Comparison of ENCODE assay signal across 23 cellular contexts in genomic region chr9:20379804-20380225, GRCh38.
A peak's percentile ranks its signal among the peaks of the same experiment; 100 is the strongest.
DNase-seq lines count a peak whose midpoint lies in the region; TF ChIP-seq lines count a peak whose summit lies in the region.
"Had no signal": no experiment of that assay in that cellular context is flagged by ENCODE, and none has a peak within 500 bp of the region (broad histone marks: within the 10 kb centered on the region; RNA-seq: fewer than 3 reads in every experiment).

No MANE protein-coding gene starts in this region.

- CTCF ChIA-PET in activated naive CD4-positive, alpha-beta T cell treated with anti-CD3 and anti-CD28 coated beads for 36 hours (lab: Charles Lee) = interaction anchor here (0.6 kb wide), 1 partner anchor 210 kb away, joined by 5 read pairs; no protein-coding TSS in a partner anchor
- CTCF ChIA-PET in HEK293T (lab: Yijun Ruan, JAX) = interaction anchor here (0.6 kb wide), 1 partner anchor 145 kb away, joined by 4 read pairs; no protein-coding TSS in a partner anchor

- TF ChIP-seq CTCF in nephron progenitor cell (IDR thresholded peaks at IDR 0.05) = no peak

- peak overlapping the region; percentile 42 for H3K27ac Mint-ChIP-seq in activated naive CD4-positive, alpha-beta T cell treated with anti-CD3 and anti-CD28 coated beads, Interleukin-2, amount 50 U/mL, for 24 hours
- no peak overlapping the region for H3K27ac Mint-ChIP-seq in activated naive CD4-positive, alpha-beta T cell treated with anti-CD3 and anti-CD28 coated beads for 36 hours
- H3K27ac Mint-ChIP-seq in nephron progenitor cell = peak overlapping the region; percentile 79
- H3K27ac Mint-ChIP-seq: activated CD8-positive, alpha-beta T cell treated with anti-CD3 and anti-CD28 coated beads for 36 hours; mesothelial cell of epicardium had no signal

- no peak for TF ChIP-seq POLR2A in erythroblast (IDR thresholded peaks at IDR 0.05; ENCODE audit: low read length)

- peaks cover 82% of the 10 kb centered on the region for H3K4me1 Mint-ChIP-seq in activated naive CD4-positive, alpha-beta T cell treated with anti-CD3 and anti-CD28 coated beads, Interleukin-2, amount 50 U/mL, for 24 hours
- peaks cover 62% of the 10 kb centered on the region for H3K4me1 Mint-ChIP-seq in activated naive CD4-positive, alpha-beta T cell treated with anti-CD3 and anti-CD28 coated beads for 36 hours (ENCODE audit: low read depth)
- peaks cover 87% of the 10 kb centered on the region for H3K4me1 Mint-ChIP-seq in nephron progenitor cell

- no peaks in the 10 kb centered on the region for H3K27me3 Mint-ChIP-seq in activated naive CD4-positive, alpha-beta T cell treated with anti-CD3 and anti-CD28 coated beads, Interleukin-2, amount 50 U/mL, for 24 hours
- H3K27me3 Mint-ChIP-seq in activated naive CD4-positive, alpha-beta T cell treated with anti-CD3 and anti-CD28 coated beads for 36 hours (ENCODE audit: low read depth) = no peaks in the 10 kb centered on the region
- H3K27me3 Mint-ChIP-seq in nephron progenitor cell (ENCODE audit: low read depth, poor library complexity) = no peaks in the 10 kb centered on the region
- H3K27me3 Mint-ChIP-seq: activated CD8-positive, alpha-beta T cell treated with anti-CD3 and anti-CD28 coated beads for 36 hours; activated naive CD4-positive, alpha-beta T cell treated with anti-CD3 and anti-CD28 coated beads, Interleukin-2, amount 10 ng/mL, durations not matched to agents 7 days and 5 days had no signal

- intact Hi-C loops in activated naive CD4-positive, alpha-beta T cell treated with anti-CD3 and anti-CD28 coated beads for 36 hours (cut with micrococcal nuclease) = loop anchor here (5.0 kb wide), 2 partner anchors 177 to 242 kb away; partner anchors contain the start of gene MLLT3

- H3K36me3 Mint-ChIP-seq in activated naive CD4-positive, alpha-beta T cell treated with anti-CD3 and anti-CD28 coated beads, Interleukin-2, amount 50 U/mL, for 24 hours = peaks cover 4% of the 10 kb centered on the region
- H3K36me3 Mint-ChIP-seq in activated naive CD4-positive, alpha-beta T cell treated with anti-CD3 and anti-CD28 coated beads for 36 hours (ENCODE audit: low read depth) = no peaks in the 10 kb centered on the region
- H3K36me3 Mint-ChIP-seq in nephron progenitor cell (ENCODE audit: low read depth) = peaks cover 16% of the 10 kb centered on the region
- H3K36me3 Mint-ChIP-seq: mesothelial cell of epicardium had no signal

- no peak for DNase-seq in activated naive CD4-positive, alpha-beta T cell treated with anti-CD3 and anti-CD28 coated beads for 36 hours
- DNase-seq in HEK293T (ENCODE audit: extremely low spot score) (no peak), erythroblast (lab: John Stamatoyannopoulos, UW) (peak; percentile 31 to 59), nephron progenitor cell (no peak), NCI-H774 (lab: John Stamatoyannopoulos, UW) (no peak), germinal center (ENCODE audit: low spot score) (no peak), UCSD-AML1 (lab: John Stamatoyannopoulos, UW; ENCODE audit: unreplicated experiment) (no peak)
- DNase-seq: 8988T; activated CD8-positive, alpha-beta memory T cell treated with anti-CD3 and anti-CD28 coated beads, Interleukin-2, amount 50 U/mL, for 48 hours; activated CD8-positive, alpha-beta T cell treated with anti-CD3 and anti-CD28 coated beads for 36 hours; activated naive CD4-positive, alpha-beta T cell treated with anti-CD3 and anti-CD28 coated beads, Interleukin-2, amount 10 ng/mL, durations not matched to agents 7 days and 5 days; amygdala; NCI-H1092; NCI-H1694 treated with DMSO at 0.1 percent for 48 hours; NCI-H2171; NCI-H510A; pancreas; PC-9; stimulated activated CD4-positive, alpha-beta T cell treated with anti-CD3 and anti-CD28 coated beads, Interleukin-2, amount 100 ng/mL, for 24 hours; stimulated activated naive CD8-positive, alpha-beta T cell treated with anti-CD3 and anti-CD28 coated beads, Interleukin-15, Interleukin-2, amounts not matched to agents 100 U/mL and 50 U/mL, for 24 hours; T-helper 2 cell had no signal

- POLR2A ChIA-PET in HEK293T (lab: Yijun Ruan, JAX) = no interaction called here

- H3K9me3 Mint-ChIP-seq in activated naive CD4-positive, alpha-beta T cell treated with anti-CD3 and anti-CD28 coated beads, Interleukin-2, amount 50 U/mL, for 24 hours = no peaks in the 10 kb centered on the region
- H3K9me3 Mint-ChIP-seq in activated naive CD4-positive, alpha-beta T cell treated with anti-CD3 and anti-CD28 coated beads for 36 hours = no peaks in the 10 kb centered on the region
- H3K9me3 Mint-ChIP-seq in nephron progenitor cell = no peaks in the 10 kb centered on the region
- H3K9me3 Mint-ChIP-seq: activated CD8-positive, alpha-beta T cell treated with anti-CD3 and anti-CD28 coated beads for 36 hours; activated naive CD4-positive, alpha-beta T cell treated with anti-CD3 and anti-CD28 coated beads, Interleukin-2, amount 10 ng/mL, durations not matched to agents 7 days and 5 days; mesothelial cell of epicardium had no signal

- H3K4me3 Mint-ChIP-seq in activated naive CD4-positive, alpha-beta T cell treated with anti-CD3 and anti-CD28 coated beads, Interleukin-2, amount 50 U/mL, for 24 hours = no peak overlapping the region
- H3K4me3 Mint-ChIP-seq in activated naive CD4-positive, alpha-beta T cell treated with anti-CD3 and anti-CD28 coated beads for 36 hours = no peak overlapping the region
- H3K4me3 Mint-ChIP-seq in nephron progenitor cell = peak overlapping the region; percentile 51
- H3K4me3 Mint-ChIP-seq: activated CD8-positive, alpha-beta T cell treated with anti-CD3 and anti-CD28 coated beads for 36 hours; activated naive CD4-positive, alpha-beta T cell treated with anti-CD3 and anti-CD28 coated beads, Interleukin-2, amount 10 ng/mL, durations not matched to agents 7 days and 5 days; mesothelial cell of epicardium had no signal

TF ChIP-seq in HEK293T, 16 proteins besides CTCF, POLR2A, EP300 and RAD21:
- 0 out of 2 replicates have a peak, but pooled peaks have one; percentile 20 for TF ChIP-seq CTBP1 (IDR thresholded peaks at IDR 0.05; ENCODE audit: borderline replicate concordance)
- no peak for TF ChIP-seq TARDBP (IDR thresholded peaks at IDR 0.05)
- TF ChIP-seq, protein P1, sequence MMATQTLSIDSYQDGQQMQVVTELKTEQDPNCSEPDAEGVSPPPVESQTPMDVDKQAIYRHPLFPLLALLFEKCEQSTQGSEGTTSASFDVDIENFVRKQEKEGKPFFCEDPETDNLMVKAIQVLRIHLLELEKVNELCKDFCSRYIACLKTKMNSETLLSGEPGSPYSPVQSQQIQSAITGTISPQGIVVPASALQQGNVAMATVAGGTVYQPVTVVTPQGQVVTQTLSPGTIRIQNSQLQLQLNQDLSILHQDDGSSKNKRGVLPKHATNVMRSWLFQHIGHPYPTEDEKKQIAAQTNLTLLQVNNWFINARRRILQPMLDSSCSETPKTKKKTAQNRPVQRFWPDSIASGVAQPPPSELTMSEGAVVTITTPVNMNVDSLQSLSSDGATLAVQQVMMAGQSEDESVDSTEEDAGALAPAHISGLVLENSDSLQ (IDR thresholded peaks at IDR 0.05) = peak; percentile 87

Comparison
In these comparisons a context has a peak if more than half of its experiments do, and no peak if none do; other contexts are left out.
1. DNase-seq: peak in erythroblast (2 of 2); none in activated naive CD4-positive, alpha-beta T cell treated with anti-CD3 and anti-CD28 coated beads for 36 hours (single experiment), HEK293T (single experiment), nephron progenitor cell (single experiment), NCI-H774 (single experiment), germinal center (single experiment) and UCSD-AML1 (single experiment).